25 cellular contexts compared by ENCODE assay signal in the genomic region with DNA sequence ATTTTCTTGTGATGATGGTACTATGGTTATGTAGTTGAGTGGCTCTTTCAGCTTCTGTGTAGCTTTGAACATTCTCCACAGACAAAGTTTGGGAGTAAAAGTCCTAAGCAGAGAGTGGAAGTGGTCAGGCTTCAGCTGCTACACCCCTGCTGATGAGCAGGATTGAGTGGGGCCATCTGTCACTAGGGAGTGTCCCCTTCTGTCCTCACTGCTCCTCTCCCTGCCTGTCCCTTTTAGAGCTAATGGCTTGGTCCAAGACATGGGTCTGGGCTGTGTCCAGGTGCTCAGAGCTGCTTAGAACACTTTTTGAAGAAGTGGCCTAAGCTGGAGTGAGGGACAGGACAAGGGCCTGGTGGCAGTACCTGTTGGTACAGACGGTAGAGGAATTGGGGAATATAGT. TPM values are rescaled to one million over a fixed set of nuclear protein-coding genes. Genes with fewer than 3 reads are reported as not detected.
A peak's percentile ranks its signal among the peaks of the same experiment; 100 is the strongest.
DNase-seq lines count a peak whose midpoint lies in the region; ATAC-seq and TF ChIP-seq lines count a peak whose summit lies in the region.
"Had no signal": no experiment of that assay in that cellular context is flagged by ENCODE, and none has a peak within 500 bp of the region (broad histone marks: within the 10 kb centered on the region; RNA-seq: fewer than 3 reads in every experiment).

No MANE protein-coding gene starts in this region.

- H3K4me3 Mint-ChIP-seq in nephron progenitor cell = no peak overlapping the region
- H3K4me3 Mint-ChIP-seq: activated naive CD4-positive, alpha-beta T cell treated with anti-CD3 and anti-CD28 coated beads for 36 hours; stimulated activated effector memory CD8-positive, alpha-beta T cell treated with anti-CD3 and anti-CD28 coated beads, Interleukin-12 subunit alpha, Interleukin-12 subunit beta, amount 100 ng/mL, for 72 hours had no signal

- H3K4me1 ChIP-seq in colonic mucosa (peaks cover 18% of the 10 kb centered on the region), left lung (peaks cover 6 to 10% of the 10 kb centered on the region in 2 donors), transverse colon (peaks cover 25 to 49% (median 41%) of the 10 kb centered on the region in 4 donors)

- ATAC-seq in left lung = peak; percentile 12
- ATAC-seq in activated CD4-positive, CD25-positive, alpha-beta regulatory T cell treated with anti-CD3 and anti-CD28 coated beads, Interleukin-2, amount 50 U/mL, for 24 hours = no peak
- ATAC-seq: GM12878; K562; stimulated activated effector memory CD8-positive, alpha-beta T cell treated with anti-CD3 and anti-CD28 coated beads, Interleukin-12 subunit alpha, Interleukin-12 subunit beta, amount 100 ng/mL, for 72 hours had no signal

- no peaks in the 10 kb centered on the region for H3K36me3 Mint-ChIP-seq in nephron progenitor cell (ENCODE audit: low read depth)
- H3K36me3 Mint-ChIP-seq: stimulated activated effector memory CD8-positive, alpha-beta T cell treated with anti-CD3 and anti-CD28 coated beads, Interleukin-12 subunit alpha, Interleukin-12 subunit beta, amount 100 ng/mL, for 72 hours had no signal

- intact Hi-C loops in colonic mucosa (cut with DNase I) = no loop called here
- intact Hi-C loops in left lung (cut with DNase I) = no loop called here
- intact Hi-C loops in transverse colon (cut with DNase I; ENCODE audit: low total_unique reads) = no loop called here

- no peaks in the 10 kb centered on the region for H3K9me3 ChIP-seq in colonic mucosa
- no peaks in the 10 kb centered on the region for H3K9me3 ChIP-seq in left lung
- no peaks in the 10 kb centered on the region for H3K9me3 ChIP-seq in transverse colon
- H3K9me3 ChIP-seq: gastrocnemius medialis had no signal

- H3K36me3 ChIP-seq in colonic mucosa (no peaks in the 10 kb centered on the region), left lung (no peaks in the 10 kb centered on the region), transverse colon (no peaks in the 10 kb centered on the region)
- H3K36me3 ChIP-seq: gastrocnemius medialis had no signal

- DNase-seq in NCI-H82 (lab: John Stamatoyannopoulos, UW) (peak; percentile 35), NCI-H82 treated with DMSO at 0.1 percent for 48 hours (lab: John Stamatoyannopoulos, UW; ENCODE audit: unreplicated experiment) (no peak), colonic mucosa (no peak), left lung (no peak), transverse colon (no peak), NCI-H69 (lab: John Stamatoyannopoulos, UW) (no peak), nephron progenitor cell (no peak)
- DNase-seq: 8988T; activated CD4-positive, CD25-positive, alpha-beta regulatory T cell treated with anti-CD3 and anti-CD28 coated beads, Interleukin-2, amount 50 U/mL, for 72 hours; activated naive CD4-positive, alpha-beta T cell treated with anti-CD3 and anti-CD28 coated beads for 36 hours; activated T-cell treated with anti-CD3 and anti-CD28 coated beads, Interleukin-2, amount 50 U/mL, for 48 hours; effector CD4-positive, alpha-beta T cell; MM.1S; NCI-H146; NCI-H526 treated with DMSO at 0.1 percent for 48 hours; SHP77; stimulated activated CD4-positive, alpha-beta T cell treated with anti-CD3 and anti-CD28 coated beads, Interleukin-2, amount 100 ng/mL, for 24 hours had no signal

- no peak overlapping the region for H3K9ac ChIP-seq in colonic mucosa (ENCODE audit: low read depth in 2 of 2, low read length in 2 of 2)

- in situ Hi-C loops in transverse colon (cut with MboI; ENCODE audit: low pct_ligation_motif_present in 1 of 4, low pct_unique_long_range_greater_than_20kb in 1 of 4, low sequenced_read_pairs in 3 of 4) = no loop called here

- H3K27me3 ChIP-seq in colonic mucosa = no peaks in the 10 kb centered on the region
- H3K27me3 ChIP-seq in left lung = no peaks in the 10 kb centered on the region
- H3K27me3 ChIP-seq in transverse colon = no peaks in the 10 kb centered on the region
- H3K27me3 ChIP-seq: cardiac muscle cell, gastrocnemius medialis had no signal

- H3K4me3 ChIP-seq in colonic mucosa (no peak overlapping the region), left lung (no peak overlapping the region), transverse colon (no peak overlapping the region)
- H3K4me3 ChIP-seq: cardiac muscle cell, gastrocnemius medialis, GM12878, K562 had no signal

- 71% methylated on average over 1 of the region's 1 CpG; no CpG with 5 or more reads in 1 of the 2 donors for WGBS in transverse colon (ENCODE audit: low coverage in 1 of 2), 2 donors

- H3K4me1 Mint-ChIP-seq in nephron progenitor cell = peaks cover 22% of the 10 kb centered on the region
- H3K4me1 Mint-ChIP-seq: stimulated activated effector memory CD8-positive, alpha-beta T cell treated with anti-CD3 and anti-CD28 coated beads, Interleukin-12 subunit alpha, Interleukin-12 subunit beta, amount 100 ng/mL, for 72 hours had no signal

- TF ChIP-seq CTCF in colonic mucosa (IDR thresholded peaks at IDR 0.05) (no peak), left lung (IDR thresholded peaks at IDR 0.05) (no peak), transverse colon (IDR thresholded peaks at IDR 0.05) (no peak), nephron progenitor cell (IDR thresholded peaks at IDR 0.05) (no peak)

- TF ChIP-seq POLR2A in transverse colon (IDR thresholded peaks at IDR 0.05) = no peak

- TF ChIP-seq EP300 in transverse colon (IDR thresholded peaks at IDR 0.05; ENCODE audit: low read depth) = no peak

- H3K9me3 Mint-ChIP-seq in nephron progenitor cell = no peaks in the 10 kb centered on the region
- H3K9me3 Mint-ChIP-seq: activated naive CD4-positive, alpha-beta T cell treated with anti-CD3 and anti-CD28 coated beads for 36 hours; stimulated activated effector memory CD8-positive, alpha-beta T cell treated with anti-CD3 and anti-CD28 coated beads, Interleukin-12 subunit alpha, Interleukin-12 subunit beta, amount 100 ng/mL, for 72 hours had no signal

- H3K27ac Mint-ChIP-seq in nephron progenitor cell = no peak overlapping the region
- H3K27ac Mint-ChIP-seq: activated naive CD4-positive, alpha-beta T cell treated with anti-CD3 and anti-CD28 coated beads for 36 hours; progenitor cell of endocrine pancreas; stimulated activated effector memory CD8-positive, alpha-beta T cell treated with anti-CD3 and anti-CD28 coated beads, Interleukin-12 subunit alpha, Interleukin-12 subunit beta, amount 100 ng/mL, for 72 hours had no signal

- peaks cover 4% of the 10 kb centered on the region for H3K27me3 Mint-ChIP-seq in nephron progenitor cell (ENCODE audit: low read depth, poor library complexity)
- H3K27me3 Mint-ChIP-seq: progenitor cell of endocrine pancreas had no signal

- H3K27ac ChIP-seq in colonic mucosa (peak overlapping the region; percentile 55), left lung (peak overlapping the region; percentile 35 to 67), transverse colon (peak overlapping the region; percentile 28 to 70 (median 44))
- H3K27ac ChIP-seq: cardiac muscle cell, gastrocnemius medialis had no signal

RNA-seq across cellular contexts. Expression of a gene that starts 15.1 kb away (rescaled TPM):
- total RNA-seq in colonic mucosa = 10 to 100 TPM; 11.7 to 12.2 TPM
- 10 to 100 TPM; 17.1 to 20.0 TPM for total RNA-seq in left lung
- 10 to 100 TPM in 2 of 4 donors, 1 to 10 TPM in 1, under 1 TPM in 1; 1.00 to 24.3 (median 10.7) TPM for total RNA-seq in transverse colon
- total RNA-seq: activated CD8-positive, alpha-beta memory T cell treated with anti-CD3 and anti-CD28 coated beads for 36 hours; GM12878; K562 had no signal
